In the genomic region with DNA sequence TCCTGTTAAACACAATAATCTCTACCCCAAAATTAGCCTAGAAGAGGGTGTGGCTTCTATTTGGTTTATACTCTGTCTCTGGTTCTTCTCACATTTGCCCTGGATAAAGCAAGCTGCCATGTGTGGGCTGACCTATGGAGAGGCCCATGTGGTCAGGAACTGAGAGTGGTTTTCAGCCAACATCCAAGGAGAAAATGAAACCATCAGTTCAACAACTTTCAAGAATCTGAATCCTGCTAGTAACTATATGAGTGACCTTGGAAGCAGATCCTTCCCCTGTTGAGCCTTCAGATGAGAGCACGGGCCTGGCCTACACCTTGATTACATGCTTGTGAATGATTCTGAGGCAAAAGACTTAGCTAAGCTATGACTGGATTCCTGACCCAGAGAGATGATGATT, we compare ENCODE assay signal across 20 cellular contexts. TPM values are rescaled to one million over a fixed set of nuclear protein-coding genes. Genes with fewer than 3 reads are reported as not detected.
DNase-seq lines count a peak whose midpoint lies in the region; ATAC-seq and TF ChIP-seq lines count a peak whose summit lies in the region.
"Had no signal": no experiment of that assay in that cellular context is flagged by ENCODE, and none has a peak within 500 bp of the region (broad histone marks: within the 10 kb centered on the region; RNA-seq: fewer than 3 reads in every experiment).

No MANE protein-coding gene starts in this region.

- H3K4me1 Mint-ChIP-seq in immature natural killer cell, result peaks cover 54 to 79% of the 10 kb centered on the region in 2 donors

- no peak for TF ChIP-seq EP300 in gastroesophageal sphincter (IDR thresholded peaks at IDR 0.05)

- peak; percentile 12 for DNase-seq in AG10803 (ENCODE audit: low read depth)
- DNase-seq in immature natural killer cell, result peak in 2 of 3 donors; percentile 28 to 30
- no peak for DNase-seq in MG63
- no peak for DNase-seq in DMS53 treated with DMSO at 0.1 percent for 48 hours (lab: John Stamatoyannopoulos, UW; ENCODE audit: unreplicated experiment)
- DNase-seq: BE2C, EL, HFFc6, KBM-7, MM.1S, NCI-H1105 treated with DMSO at 0.1 percent for 48 hours, NCI-H187 treated with DMSO at 0.1 percent for 48 hours, NCI-H2171, NCI-H774, Peyer's patch, SHP77 had no signal

- H3K27me3 ChIP-seq in MG63 (no peaks in the 10 kb centered on the region), gastroesophageal sphincter (no peaks in the 10 kb centered on the region)
- H3K27me3 ChIP-seq: BE2C, Peyer's patch had no signal

- H3K36me3 ChIP-seq in HEK293 (ENCODE audit: control insufficient read depth in 2 of 2, insufficient read depth in 1 of 2, low read length in 2 of 2), result no peaks in the 10 kb centered on the region
- no peaks in the 10 kb centered on the region for H3K36me3 ChIP-seq in MG63
- no peaks in the 10 kb centered on the region for H3K36me3 ChIP-seq in gastroesophageal sphincter
- H3K36me3 ChIP-seq: BE2C, Peyer's patch had no signal

- H3K9me3 ChIP-seq in HEK293 (ENCODE audit: control insufficient read depth, insufficient read depth, low read depth, low read length) (no peaks in the 10 kb centered on the region), MG63 (peaks cover 13% of the 10 kb centered on the region), gastroesophageal sphincter (no peaks in the 10 kb centered on the region)
- H3K9me3 ChIP-seq: BE2C, Peyer's patch had no signal

- TF ChIP-seq POLR2A in gastroesophageal sphincter (IDR thresholded peaks at IDR 0.05), result no peak

- H3K4me3 ChIP-seq in AG10803 (ENCODE audit: low read length), result no peak overlapping the region
- H3K4me3 ChIP-seq in HEK293 (ENCODE audit: low read depth, low read length), result no peak overlapping the region
- no peak overlapping the region for H3K4me3 ChIP-seq in MG63
- no peak overlapping the region for H3K4me3 ChIP-seq in gastroesophageal sphincter
- H3K4me3 ChIP-seq: Peyer's patch had no signal

- peak overlapping the region; percentile 4 to 72 (median 65) for H3K4me3 Mint-ChIP-seq in immature natural killer cell
- H3K4me3 Mint-ChIP-seq: HFFc6 had no signal

- H3K36me3 Mint-ChIP-seq in immature natural killer cell, result no peaks in the 10 kb centered on the region

- TF ChIP-seq CTCF in AG10803 (conservative IDR thresholded peaks at IDR 0.05; ENCODE audit: low read length) (no peak), HEK293 (tag by site-specific recombination; IDR thresholded peaks at IDR 0.05) (no peak), VCaP (conservative IDR thresholded peaks at IDR 0.05) (no peak), gastroesophageal sphincter (IDR thresholded peaks at IDR 0.05) (no peak)

- peak overlapping the region; percentile 74 to 88 (median 84) for H3K27ac Mint-ChIP-seq in immature natural killer cell
- H3K27ac Mint-ChIP-seq: HFFc6 had no signal

- H3K27me3 Mint-ChIP-seq in immature natural killer cell (ENCODE audit: low read depth in 3 of 3), result peaks cover 0 to 2% (median 0%) of the 10 kb centered on the region in 3 donors

- no peaks in the 10 kb centered on the region for H3K9me3 Mint-ChIP-seq in immature natural killer cell
- H3K9me3 Mint-ChIP-seq: HFFc6 had no signal

- no CpG with 5 or more reads among the region's 1 CpG for WGBS in gastroesophageal sphincter (ENCODE audit: low coverage in 1 of 2), 2 donors

- ATAC-seq in gastroesophageal sphincter (no peak), HG02840 (IDR thresholded peaks at IDR 0.05; ENCODE audit: low FRiP score, unreplicated experiment) (no peak)

- CTCF ChIA-PET in HEK293 (lab: Yijun Ruan, JAX), result interaction anchor here (1.0 kb wide), 1 partner anchor 11 kb away, joined by 3 read pairs; no protein-coding TSS in a partner anchor

- H3K4me1 ChIP-seq in HEK293 (ENCODE audit: control insufficient read depth, insufficient read depth, low read length) (no peaks in the 10 kb centered on the region), gastroesophageal sphincter (no peaks in the 10 kb centered on the region)
- H3K4me1 ChIP-seq: Peyer's patch had no signal

- POLR2A ChIA-PET in HEK293 (lab: Yijun Ruan, JAX), result interaction anchor here (1.1 kb wide), 1 partner anchor 10 kb away, joined by 3 read pairs; no protein-coding TSS in a partner anchor

- no peak overlapping the region for H3K27ac ChIP-seq in HEK293 (ENCODE audit: extremely low read depth, low read depth, low read length)
- H3K27ac ChIP-seq in VCaP, result peak overlapping the region; percentile 55
- no peak overlapping the region for H3K27ac ChIP-seq in gastroesophageal sphincter
- H3K27ac ChIP-seq: HL-60, Peyer's patch had no signal

TF ChIP-seq in HEK293, 187 proteins besides CTCF, POLR2A, EP300 and RAD21:
- no peak for TF ChIP-seq ZBTB21 (tag by site-specific recombination; IDR thresholded peaks at IDR 0.05)
- peak; percentile 39 for TF ChIP-seq SETDB1 (IDR thresholded peaks at IDR 0.05; ENCODE audit: insufficient read length, low read length)

RNA-seq across cellular contexts. Expression of a gene that starts 11.5 kb away (rescaled TPM):
- polyA plus RNA-seq in immature natural killer cell, result 10 to 100 TPM; 40.7 to 82.6 (median 44.5) TPM
- 59.4 and 76.6 TPM in 2 replicates for total RNA-seq in MG63 (2014; rRNA removed; shearing (Covaris generic); ENCODE audit: low replicate concordance)
- total RNA-seq in gastroesophageal sphincter, result 10 to 100 TPM; 22.7 to 54.2 (median 32.3) TPM

Comparison
In these comparisons a context has a peak if more than half of its experiments do, and no peak if none do; other contexts are left out.
1. DNase-seq: peak in AG10803 (single experiment) and immature natural killer cell (2 of 3); none in MG63 (single experiment) and DMS53 treated with DMSO at 0.1 percent for 48 hours (single experiment).